ENCODE assay signal across 22 cellular contexts in genomic region chr10:36647540-36647939, GRCh38.
"Had no signal": no experiment of that assay in that cellular context is flagged by ENCODE, and none has a peak within 500 bp of the region (broad histone marks: within the 10 kb centered on the region; RNA-seq: fewer than 3 reads in every experiment).

No MANE protein-coding gene starts in this region.

- H3K27me3 Mint-ChIP-seq: stimulated activated naive B cell treated with anti-CD40 and anti-IgM and Interleukin-4, amounts not matched to agents 10 μg/mL and 1 μg/mL and 100 μg/mL, for 72 hours; stimulated activated naive CD8-positive, alpha-beta T cell treated with anti-CD3 and anti-CD28 coated beads, Interleukin-15, amount 100 ng/mL, for 72 hours had no signal

- H3K27ac ChIP-seq: dorsolateral prefrontal cortex, epithelial cell of prostate, esophagus muscularis mucosa, gastrocnemius medialis, heart right ventricle, neutrophil, right atrium auricular region, sigmoid colon, skin epidermis, testis, tibial nerve, upper lobe of right lung, vagina had no signal

- H3K4me3 Mint-ChIP-seq: naive thymus-derived CD4-positive, alpha-beta T cell; nephron progenitor cell; stimulated activated naive B cell treated with anti-CD40 and anti-IgM and Interleukin-4, amounts not matched to agents 10 μg/mL and 1 μg/mL and 100 μg/mL, for 72 hours; stimulated activated naive CD8-positive, alpha-beta T cell treated with anti-CD3 and anti-CD28 coated beads, Interleukin-15, amount 100 ng/mL, for 72 hours had no signal

- DNase-seq: cortex of kidney; dorsolateral prefrontal cortex; effector CD8-positive, alpha-beta T cell; gastrocnemius medialis; heart right ventricle; hypothalamus; naive thymus-derived CD4-positive, alpha-beta T cell; nephron progenitor cell; sigmoid colon; stimulated activated CD4-positive, alpha-beta T cell treated with anti-CD3 and anti-CD28 coated beads, Interleukin-2, amount 100 ng/mL, for 24 hours; stimulated activated CD4-positive, alpha-beta T cell treated with anti-CD3 and anti-CD28 coated beads, Interleukin-4, amount 100 ng/mL, for 4 hours; stimulated activated naive B cell treated with anti-CD40 and anti-IgM and Interleukin-4, amounts not matched to agents 10 μg/mL and 1 μg/mL and 100 μg/mL, for 72 hours; stimulated activated naive CD8-positive, alpha-beta T cell treated with anti-CD3 and anti-CD28 coated beads, Interleukin-15, amount 100 ng/mL, for 72 hours; testis; upper lobe of right lung had no signal

- H3K4me1 Mint-ChIP-seq: nephron progenitor cell; stimulated activated naive B cell treated with anti-CD40 and anti-IgM and Interleukin-4, amounts not matched to agents 10 μg/mL and 1 μg/mL and 100 μg/mL, for 72 hours; stimulated activated naive CD8-positive, alpha-beta T cell treated with anti-CD3 and anti-CD28 coated beads, Interleukin-15, amount 100 ng/mL, for 72 hours had no signal

- H3K36me3 Mint-ChIP-seq: naive thymus-derived CD4-positive, alpha-beta T cell; stimulated activated naive B cell treated with anti-CD40 and anti-IgM and Interleukin-4, amounts not matched to agents 10 μg/mL and 1 μg/mL and 100 μg/mL, for 72 hours had no signal

- H3K36me3 ChIP-seq: esophagus muscularis mucosa, gastrocnemius medialis, heart right ventricle, neutrophil, right atrium auricular region, sigmoid colon, tibial nerve, upper lobe of right lung, vagina had no signal

- H3K27me3 ChIP-seq: esophagus muscularis mucosa, gastrocnemius medialis, heart right ventricle, neutrophil, right atrium auricular region, sigmoid colon, testis, tibial nerve, upper lobe of right lung, vagina had no signal

- H3K4me3 ChIP-seq: dorsolateral prefrontal cortex, esophagus muscularis mucosa, gastrocnemius medialis, heart right ventricle, right atrium auricular region, sigmoid colon, skin epidermis, testis, tibial nerve, upper lobe of right lung, vagina had no signal

- H3K4me1 ChIP-seq: esophagus muscularis mucosa, gastrocnemius medialis, heart right ventricle, right atrium auricular region, sigmoid colon, testis, tibial nerve, upper lobe of right lung, vagina had no signal

- H3K9me3 ChIP-seq: gastrocnemius medialis, neutrophil, right atrium auricular region, testis, upper lobe of right lung, vagina had no signal

- ATAC-seq: gastrocnemius medialis; heart right ventricle; naive thymus-derived CD4-positive, alpha-beta T cell; stimulated activated naive B cell treated with anti-CD40 and anti-IgM and Interleukin-4, amounts not matched to agents 10 μg/mL and 1 μg/mL and 100 μg/mL, for 72 hours; stimulated activated naive CD8-positive, alpha-beta T cell treated with anti-CD3 and anti-CD28 coated beads, Interleukin-15, amount 100 ng/mL, for 72 hours; upper lobe of right lung had no signal

- H3K27ac Mint-ChIP-seq: naive thymus-derived CD4-positive, alpha-beta T cell; nephron progenitor cell; stimulated activated naive B cell treated with anti-CD40 and anti-IgM and Interleukin-4, amounts not matched to agents 10 μg/mL and 1 μg/mL and 100 μg/mL, for 72 hours; stimulated activated naive CD8-positive, alpha-beta T cell treated with anti-CD3 and anti-CD28 coated beads, Interleukin-15, amount 100 ng/mL, for 72 hours had no signal
